Comparison of ENCODE assay signal across 14 cellular contexts in genomic region chr7:150927954-150928340, GRCh38.
A peak's percentile ranks its signal among the peaks of the same experiment; 100 is the strongest.
DNase-seq lines count a peak whose midpoint lies in the region; ATAC-seq and TF ChIP-seq lines count a peak whose summit lies in the region.
"Had no signal": no experiment of that assay in that cellular context is flagged by ENCODE, and none has a peak within 500 bp of the region (broad histone marks: within the 10 kb centered on the region; RNA-seq: fewer than 3 reads in every experiment).

No MANE protein-coding gene starts in this region.

- no peak for ATAC-seq in GM21367 (IDR thresholded peaks at IDR 0.05; ENCODE audit: unreplicated experiment)
- ATAC-seq in GM21381 (IDR thresholded peaks at IDR 0.05; ENCODE audit: unreplicated experiment): no peak
- no peak for ATAC-seq in HG02970 (IDR thresholded peaks at IDR 0.05; ENCODE audit: low FRiP score, unreplicated experiment)
- ATAC-seq: activated CD4-positive, CD25-positive, alpha-beta regulatory T cell treated with anti-CD3 and anti-CD28 coated beads, Interleukin-2, amount 50 U/mL, for 24 hours had no signal

- H3K4me3 ChIP-seq in cardiac fibroblast (replicated peaks in 1 of 2; ENCODE audit: low read depth in 2 of 2, low read length in 2 of 2): no peak overlapping the region
- H3K4me3 ChIP-seq: thoracic aorta had no signal

- DNase-seq in activated CD4-positive, alpha-beta T cell treated with anti-CD3 and anti-CD28 coated beads for 48 hours: peak; percentile 29
- no peak for DNase-seq in activated CD4-positive, alpha-beta T cell treated with anti-CD3 and anti-CD28 coated beads, Interleukin-2, amount 50 U/mL, for 48 hours
- DNase-seq in NAMALWA (ENCODE audit: low spot score): peak; percentile 53
- peak in 1 of 2 donors; percentile 58 for DNase-seq in cardiac fibroblast (ENCODE audit: low read depth in 2 of 2)
- peak; percentile 10 for DNase-seq in smooth muscle cell of the brain vasculature (ENCODE audit: low read depth, low spot score)
- DNase-seq: aorta, NCI-H1048, NCI-H446, T-helper 1 cell had no signal

- TF ChIP-seq CTCF in cardiac fibroblast (IDR thresholded peaks at IDR 0.05; ENCODE audit: low read depth, low read length): peak; percentile 7

Comparison
In these comparisons a context has a peak if more than half of its experiments do, and no peak if none do; other contexts are left out.
1. DNase-seq: peak in activated CD4-positive, alpha-beta T cell treated with anti-CD3 and anti-CD28 coated beads for 48 hours (single experiment), NAMALWA (single experiment) and smooth muscle cell of the brain vasculature (single experiment); none in activated CD4-positive, alpha-beta T cell treated with anti-CD3 and anti-CD28 coated beads, Interleukin-2, amount 50 U/mL, for 48 hours (0 of 2).